ENCODE assay signal across 10 cellular contexts in genomic region chr14:65019944-65020566, GRCh38. TPM values are rescaled to one million over a fixed set of nuclear protein-coding genes. Genes with fewer than 3 reads are reported as not detected.
DNase-seq lines count a peak whose midpoint lies in the region; TF ChIP-seq lines count a peak whose summit lies in the region.
"Had no signal": no experiment of that assay in that cellular context is flagged by ENCODE, and none has a peak within 500 bp of the region (broad histone marks: within the 10 kb centered on the region; RNA-seq: fewer than 3 reads in every experiment).

No MANE protein-coding gene starts in this region.

- no peak overlapping the region for H3K14ac ChIP-seq in H9 (ENCODE audit: insufficient read depth, low read length)

- H3K9me3 Mint-ChIP-seq in H9 (no peaks in the 10 kb centered on the region), immature natural killer cell (no peaks in the 10 kb centered on the region)

- no peak overlapping the region for H2BK15ac ChIP-seq in H9 (ENCODE audit: low read depth, low read length)

- no peak overlapping the region for H3K4me3 Mint-ChIP-seq in H9
- no peak overlapping the region for H3K4me3 Mint-ChIP-seq in immature natural killer cell

- no peak overlapping the region for H3K4ac ChIP-seq in H9 (ENCODE audit: low read depth, low read length)

- H4K5ac ChIP-seq in H9 (ENCODE audit: insufficient read length, low read depth, low read length) = no peak overlapping the region

- WGBS in H9 (ENCODE audit: extremely low coverage, insufficient read length, low lambda C conversion rate) = no CpG with 5 or more reads among the region's 9 CpGs
- 66 to 74% (median 70%) methylated on average over 9 of the region's 9 CpGs for WGBS in spleen, 5 donors

- no peaks in the 10 kb centered on the region for H4K20me1 ChIP-seq in H9 (ENCODE audit: control insufficient read depth, insufficient read depth, insufficient read length)

- H2BK5ac ChIP-seq in H9 (ENCODE audit: insufficient read length, low read length) = no peak overlapping the region

- H3T11ph ChIP-seq in H9 (ENCODE audit: low read length) = no peak overlapping the region

- no peak for TF ChIP-seq POLR2A in spleen (IDR thresholded peaks at IDR 0.05)

- H3K27ac ChIP-seq in H9 (ENCODE audit: insufficient read length, low read depth, low read length) = no peak overlapping the region
- peak overlapping the region in 1 of 8 donors; percentile 28 for H3K27ac ChIP-seq in spleen
- H3K27ac ChIP-seq: skin epidermis had no signal

- H3K27me3 Mint-ChIP-seq in H9 (ENCODE audit: low read depth) (no peaks in the 10 kb centered on the region), immature natural killer cell (ENCODE audit: low read depth in 3 of 3) (peaks cover 0 to under 1% (median 0%) of the 10 kb centered on the region in 3 donors)

- H3K27me3 ChIP-seq in H9 (ENCODE audit: insufficient read depth, low read length) = no peaks in the 10 kb centered on the region
- no peaks in the 10 kb centered on the region for H3K27me3 ChIP-seq in spleen (replicated peaks in 1 of 7)

- peaks cover 0 to 55% (median 8%) of the 10 kb centered on the region in 6 donors for H3K36me3 ChIP-seq in spleen

- H3K56ac ChIP-seq in H9 (ENCODE audit: insufficient read length, low read depth, low read length) = no peak overlapping the region

- no peak overlapping the region for H3K18ac ChIP-seq in H9 (ENCODE audit: insufficient read length, low read depth, low read length)

- H2BK120ac ChIP-seq in H9 (ENCODE audit: low read depth, low read length, poor library complexity, severe bottlenecking) = no peak overlapping the region

- peak; percentile 76 for DNase-seq in DMS114 treated with DMSO at 0.1 percent for 48 hours (lab: John Stamatoyannopoulos, UW; ENCODE audit: unreplicated experiment)
- peak; percentile 42 for DNase-seq in H9
- DNase-seq in NCI-H748 (lab: John Stamatoyannopoulos, UW; ENCODE audit: unreplicated experiment) = peak; percentile 79
- DNase-seq in brain pericyte (ENCODE audit: low read depth, low spot score) = peak; percentile 44
- DNase-seq in immature natural killer cell = peak in 2 of 3 donors; percentile 12 to 13
- no peak for DNase-seq in spleen
- no peak for DNase-seq in stimulated activated naive CD4-positive, alpha-beta T cell (lab: John Stamatoyannopoulos, UW)
- no peak for DNase-seq in activated naive CD4-positive, alpha-beta T cell (lab: John Stamatoyannopoulos, UW)

- no peak overlapping the region for H2AK5ac ChIP-seq in H9 (ENCODE audit: insufficient read length, low read length)

- no peak overlapping the region for H2BK20ac ChIP-seq in H9 (ENCODE audit: low read depth, low read length, poor library complexity, severe bottlenecking)

- no peak overlapping the region for H3K4me2 ChIP-seq in H9 (ENCODE audit: insufficient read depth, insufficient read length, low read length)

- H4K91ac ChIP-seq in H9 (ENCODE audit: insufficient read length, low read depth, low read length) = no peak overlapping the region

- no peak overlapping the region for H3K9ac ChIP-seq in H9 (ENCODE audit: extremely low read depth, insufficient read length, low read length)

- H2BK12ac ChIP-seq in H9 (ENCODE audit: insufficient read length, low read depth, low read length) = no peak overlapping the region

- no peak overlapping the region for H3K4me3 ChIP-seq in spleen
- H3K4me3 ChIP-seq: SK-N-MC, skin epidermis had no signal

- no peak overlapping the region for H2AFZ ChIP-seq in H9 (ENCODE audit: low read length)

- H3K27ac Mint-ChIP-seq in H9 (peak overlapping the region in 1 of 3 experiments; percentile 41; a peak in 1 of 7 replicates), immature natural killer cell (peak overlapping the region in 1 of 6 donors; percentile 1)

- no peaks in the 10 kb centered on the region for H3K79me2 ChIP-seq in H9 (ENCODE audit: insufficient read depth, low read length)

- H3K23me2 ChIP-seq in H9 (ENCODE audit: insufficient read length, low read depth, low read length, poor library complexity, severe bottlenecking) = no peaks in the 10 kb centered on the region

- H3K4me1 Mint-ChIP-seq in H9 = peaks cover 3% of the 10 kb centered on the region in 2 experiments; a peak in 2 of 4 replicates
- peaks cover 0 to 6% of the 10 kb centered on the region in 2 donors for H3K4me1 Mint-ChIP-seq in immature natural killer cell

- H3K4me1 ChIP-seq in H9 (ENCODE audit: insufficient read depth, low read length) (no peaks in the 10 kb centered on the region), spleen (peaks cover 0 to 13% (median 7%) of the 10 kb centered on the region in 6 donors)

- no peak overlapping the region for H3K23ac ChIP-seq in H9 (ENCODE audit: insufficient read length, low read depth, low read length)

- intact Hi-C loops in spleen (cut with DNase I; ENCODE audit: low total_unique reads) = no loop called here

- TF ChIP-seq CTCF in H9 (conservative IDR thresholded peaks at IDR 0.05) (peak; percentile 70), spleen (IDR thresholded peaks at IDR 0.05 in 8 of 11, conservative IDR thresholded peaks at IDR 0.05 in 3 of 11) (peak; percentile 23 to 77 (median 60))

- H3K79me1 ChIP-seq in H9 (ENCODE audit: insufficient read depth, low read depth, low read length, poor library complexity, severe bottlenecking) = no peaks in the 10 kb centered on the region

- no peak overlapping the region for H4K8ac ChIP-seq in H9 (replicated peaks; ENCODE audit: insufficient read length, low read depth, low read length)

- H3K36me3 Mint-ChIP-seq in H9 (ENCODE audit: insufficient read depth in 1 of 3, low read depth in 3 of 3) (peaks cover 2 to 20% (median 9%) of the 10 kb centered on the region in 3 experiments; a peak in 5 of 7 replicates), immature natural killer cell (peaks cover 4 to 13% (median 5%) of the 10 kb centered on the region in 3 donors)

- H3K9me3 ChIP-seq in H9 (ENCODE audit: control insufficient read depth, low read depth, low read length) = no peaks in the 10 kb centered on the region
- no peaks in the 10 kb centered on the region for H3K9me3 ChIP-seq in spleen

RNA-seq across cellular contexts. Expression of gene FNTB, which starts 33.4 kb away (rescaled TPM):
- total RNA-seq in H9 (2021) (17.4 and 20.7 TPM in 2 replicates), spleen (10 to 100 TPM in 5 of 7 donors, 1 to 10 TPM in 2; 9.5 to 17.0 (median 11.9) TPM)
- polyA plus RNA-seq in immature natural killer cell (1 to 10 TPM; 1.0 to 5.2 (median 1.6) TPM), spleen (1 to 10 TPM; 4.7 to 4.9 (median 4.9) TPM)

RNA-seq across cellular contexts. Expression of gene RAB15, which starts 47.9 kb away (rescaled TPM):
- 53.7 and 54.3 TPM in 2 replicates for total RNA-seq in H9 (2021)
- 1 to 10 TPM in 2 of 3 donors, under 1 TPM in 1; 0.52 to 1.2 (median 1.1) TPM for polyA plus RNA-seq in immature natural killer cell
- total RNA-seq in spleen = 1 to 10 TPM; 1.3 to 7.0 (median 2.9) TPM
- polyA plus RNA-seq in spleen = 1 to 10 TPM; 1.2 to 1.8 (median 1.5) TPM

Comparison
In these comparisons a context has a peak if more than half of its experiments do, and no peak if none do; other contexts are left out.
1. DNase-seq: peak in DMS114 treated with DMSO at 0.1 percent for 48 hours (single experiment), H9 (single experiment), NCI-H748 (single experiment), brain pericyte (single experiment) and immature natural killer cell (2 of 3); none in spleen (single experiment), stimulated activated naive CD4-positive, alpha-beta T cell (0 of 6) and activated naive CD4-positive, alpha-beta T cell (0 of 4).